9 cellular contexts compared by ENCODE assay signal in genomic region chr1:204647114-204647804, GRCh38. TPM values are rescaled to one million over a fixed set of nuclear protein-coding genes. Genes with fewer than 3 reads are reported as not detected.
A peak's percentile ranks its signal among the peaks of the same experiment; 100 is the strongest.
DNase-seq lines count a peak whose midpoint lies in the region; ATAC-seq, FAIRE-seq and TF ChIP-seq lines count a peak whose summit lies in the region.
"Had no signal": no experiment of that assay in that cellular context is flagged by ENCODE, and none has a peak within 500 bp of the region (broad histone marks: within the 10 kb centered on the region; RNA-seq: fewer than 3 reads in every experiment).

No MANE protein-coding gene starts in this region.

- peak; percentile 69 for DNase-seq in AG10803 (ENCODE audit: low read depth)
- peak; percentile 55 for DNase-seq in GM12891 (ENCODE audit: insufficient read length, low spot score)
- DNase-seq in NOMO-1 treated with dmso at 0.1 percent for 144 hours (lab: John Stamatoyannopoulos, UW; ENCODE audit: unreplicated experiment) = peak; percentile 53
- peak; percentile 82 for DNase-seq in dermis blood vessel endothelial cell
- peak; percentile 27 for DNase-seq in non-pigmented ciliary epithelial cell (ENCODE audit: low read depth)
- DNase-seq in activated CD8-positive, alpha-beta memory T cell treated with anti-CD3 and anti-CD28 coated beads, Interleukin-2, amount 50 U/mL, for 48 hours = no peak

- no peak overlapping the region for H3K4me3 ChIP-seq in AG10803 (ENCODE audit: low read length)

- ATAC-seq in GM18502 (IDR thresholded peaks at IDR 0.05; ENCODE audit: poor library complexity, unreplicated experiment) (no peak), HG02588 (IDR thresholded peaks at IDR 0.05; ENCODE audit: unreplicated experiment) (no peak)

- no peak for TF ChIP-seq POLR2A in GM12891 (IDR thresholded peaks at IDR 0.05; ENCODE audit: low read depth, low read length)

- no peak for TF ChIP-seq CTCF in AG10803 (conservative IDR thresholded peaks at IDR 0.05; ENCODE audit: low read length)

- no peak for FAIRE-seq in GM12891 (lab: Jason Lieb, UNC)
- FAIRE-seq: colon had no signal

TF ChIP-seq in GM12891, 5 proteins besides CTCF, POLR2A, EP300 and RAD21:
- TF ChIP-seq SPI1 (IDR thresholded peaks at IDR 0.05; ENCODE audit: low read depth, low read length) = peak; percentile 78
- no peak for TF ChIP-seq PAX5 (IDR thresholded peaks at IDR 0.05; ENCODE audit: insufficient read depth, low read length, severe bottlenecking)
TF ChIP-seq in GM12891: peak in this region for 1.

RNA-seq across cellular contexts. Expression of gene LRRN2, which starts 38.3 kb away (rescaled TPM):
- 0.05 TPM for polyA plus RNA-seq in GM12891 (2012; ENCODE audit: low read depth, missing spikeins)
- total RNA-seq in dermis blood vessel endothelial cell = 0.05 and 0.17 TPM in 2 replicates
